Comparison of ENCODE assay signal across 21 cellular contexts in the genomic region with DNA sequence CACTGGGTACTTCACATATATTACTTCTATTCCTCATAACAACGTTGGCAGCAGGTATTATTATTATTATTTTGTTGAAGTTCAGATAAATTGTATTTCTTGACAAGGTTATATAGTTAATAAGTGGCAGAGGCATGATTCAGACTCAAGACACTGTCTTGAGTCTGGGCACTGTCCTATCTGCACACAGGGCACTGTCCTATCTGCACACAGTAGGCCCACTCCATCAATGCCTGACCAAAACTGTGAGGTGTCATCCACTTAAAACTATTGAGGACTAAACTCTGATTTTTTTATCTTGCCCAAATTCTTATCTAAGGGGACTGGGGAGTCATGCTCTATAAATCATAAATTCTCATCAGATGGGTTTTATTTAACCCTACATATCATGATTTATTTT.
"Had no signal": no experiment of that assay in that cellular context is flagged by ENCODE, and none has a peak within 500 bp of the region (broad histone marks: within the 10 kb centered on the region; RNA-seq: fewer than 3 reads in every experiment).

No MANE protein-coding gene starts in this region.

- H3K9ac ChIP-seq: SK-N-SH had no signal

- H3K9me3 ChIP-seq: SK-N-SH had no signal

- DNase-seq: Karpas-422, KG1, MM.1S, NCI-H1092 treated with DMSO at 0.1 percent for 48 hours, NCI-H1436, NCI-H187, NCI-H2029, NCI-H2081 treated with DMSO at 0.1 percent for 48 hours, NCI-H2171, NCI-H226, NCI-H446, NCI-H510A, NCI-H774, PC-3, SHP77, SW 1271, T-cell had no signal

- ATAC-seq: Panc1, PC-3, T-cell had no signal

- FAIRE-seq: HTR-8/SVneo had no signal

- H3K27ac ChIP-seq: RWPE1 had no signal

- H3K4me2 ChIP-seq: SK-N-SH had no signal

- H3K9me2 ChIP-seq: SK-N-SH had no signal
